9 cellular contexts compared by ENCODE assay signal in genomic region chr5:149381986-149382338, GRCh38. TPM values are rescaled to one million over a fixed set of nuclear protein-coding genes. Genes with fewer than 3 reads are reported as not detected.
A peak's percentile ranks its signal among the peaks of the same experiment; 100 is the strongest.
DNase-seq lines count a peak whose midpoint lies in the region; ATAC-seq, FAIRE-seq and TF ChIP-seq lines count a peak whose summit lies in the region.
"Had no signal": no experiment of that assay in that cellular context is flagged by ENCODE, and none has a peak within 500 bp of the region (broad histone marks: within the 10 kb centered on the region; RNA-seq: fewer than 3 reads in every experiment).

No MANE protein-coding gene starts in this region.

- H3K4me3 ChIP-seq in SK-N-SH (ENCODE audit: low read depth in 2 of 2, low read length in 1 of 2) (no peak overlapping the region; a peak in 1 of 4 replicates), trophoblast cell (ENCODE audit: low read depth, low read length) (no peak overlapping the region), upper lobe of left lung (no peak overlapping the region)

- H2AFZ ChIP-seq in SK-N-SH (ENCODE audit: low read depth): peak overlapping the region; percentile 58; the same call in 1 of the 2 replicates
- peak overlapping the region; percentile 65 for H2AFZ ChIP-seq in trophoblast cell (ENCODE audit: insufficient read depth, low read length, poor library complexity)

- ATAC-seq in Right ventricle myocardium inferior: peak; percentile 77
- ATAC-seq in upper lobe of left lung (ENCODE audit: low FRiP score in 2 of 2): peak; percentile 83 to 90

- no peak overlapping the region for H3K4me3 Mint-ChIP-seq in activated naive CD4-positive, alpha-beta T cell treated with anti-CD3 and anti-CD28 coated beads, Interleukin-2, amount 10 ng/mL, durations not matched to agents 7 days and 5 days
- H3K4me3 Mint-ChIP-seq: IgD-negative memory B cell had no signal

- H3K9me2 ChIP-seq in SK-N-SH: no peaks in the 10 kb centered on the region

- peak; percentile 94 for TF ChIP-seq RAD21 in SK-N-SH (IDR thresholded peaks at IDR 0.05; ENCODE audit: low read length)

- no peak overlapping the region for H3K27ac Mint-ChIP-seq in activated naive CD4-positive, alpha-beta T cell treated with anti-CD3 and anti-CD28 coated beads, Interleukin-2, amount 10 ng/mL, durations not matched to agents 7 days and 5 days

- H3K27ac ChIP-seq in SK-N-SH (ENCODE audit: low read depth in 2 of 2, low read length in 1 of 2) (peak overlapping the region in 1 of 2 experiments; percentile 73; a peak in 1 of 4 replicates), trophoblast cell (ENCODE audit: low read depth, low read length) (no peak overlapping the region), upper lobe of left lung (peak overlapping the region in 3 of 4 donors; percentile 21 to 74 (median 58))

- no peak overlapping the region for H2AK5ac ChIP-seq in trophoblast cell (ENCODE audit: low read length)

- no peak overlapping the region for H3K14ac ChIP-seq in trophoblast cell (ENCODE audit: low read length)

- H3K23ac ChIP-seq in trophoblast cell (ENCODE audit: low read length): no peak overlapping the region

- H4K12ac ChIP-seq in trophoblast cell (ENCODE audit: low read depth, low read length): no peak overlapping the region

- H2BK120ac ChIP-seq in trophoblast cell (ENCODE audit: insufficient read depth, low read length, poor library complexity): no peak overlapping the region

- peak; percentile 76 for FAIRE-seq in HTR-8/SVneo (lab: Jason Lieb, UNC)

- peak overlapping the region; percentile 89 for H2BK12ac ChIP-seq in trophoblast cell (ENCODE audit: low read length)

- H3F3A ChIP-seq in SK-N-SH (replicated peaks; ENCODE audit: insufficient read depth): no peaks in the 10 kb centered on the region

- CTCF ChIA-PET in SK-N-SH (lab: Yijun Ruan, JAX): interaction anchor here (0.6 to 41.4 kb wide), 25 partner anchors 8 to 200 kb away, joined by 3 to 1751 read pairs (median 5); partner anchors contain the start of genes ARHGEF37 and PCYOX1L
- CTCF ChIA-PET in activated naive CD4-positive, alpha-beta T cell treated with anti-CD3 and anti-CD28 coated beads, Interleukin-2, amount 10 ng/mL, durations not matched to agents 7 days and 5 days (lab: Charles Lee): interaction anchor here (0.6 to 8.4 kb wide), 21 partner anchors 9 to 236 kb away, joined by 3 to 95 read pairs (median 3); no protein-coding TSS in a partner anchor

- H3K9me3 Mint-ChIP-seq in activated naive CD4-positive, alpha-beta T cell treated with anti-CD3 and anti-CD28 coated beads, Interleukin-2, amount 10 ng/mL, durations not matched to agents 7 days and 5 days: no peaks in the 10 kb centered on the region
- H3K9me3 Mint-ChIP-seq: IgD-negative memory B cell had no signal

- H3K27me3 ChIP-seq in SK-N-SH (ENCODE audit: insufficient read depth) (no peaks in the 10 kb centered on the region), trophoblast cell (ENCODE audit: insufficient read depth, low read length) (no peaks in the 10 kb centered on the region), upper lobe of left lung (no peaks in the 10 kb centered on the region)

- no peak overlapping the region for H3K9ac ChIP-seq in SK-N-SH
- no peak overlapping the region for H3K9ac ChIP-seq in trophoblast cell (ENCODE audit: low read length)

- peaks cover 11% of the 10 kb centered on the region for H3K27me3 Mint-ChIP-seq in activated naive CD4-positive, alpha-beta T cell treated with anti-CD3 and anti-CD28 coated beads, Interleukin-2, amount 10 ng/mL, durations not matched to agents 7 days and 5 days

- WGBS in SK-N-SH (ENCODE audit: low lambda C conversion rate): 62% methylated on average over 11 of the region's 16 CpGs
- WGBS in trophoblast cell (ENCODE audit: extremely low coverage, insufficient coverage, insufficient read length): no CpG with 5 or more reads among the region's 16 CpGs
- WGBS in upper lobe of left lung, 2 donors: 42 to 52% methylated on average over 11 to 12 of the region's 16 CpGs

- H3K4me2 ChIP-seq in SK-N-SH (no peak overlapping the region), trophoblast cell (ENCODE audit: low read length) (no peak overlapping the region)

- no peaks in the 10 kb centered on the region for H3K79me2 ChIP-seq in SK-N-SH (ENCODE audit: insufficient read depth)
- no peaks in the 10 kb centered on the region for H3K79me2 ChIP-seq in trophoblast cell (ENCODE audit: control insufficient read depth, insufficient read depth, low read length, poor library complexity)

- peak overlapping the region; percentile 46 for H4K91ac ChIP-seq in trophoblast cell (ENCODE audit: low read depth, low read length)

- H2BK5ac ChIP-seq in trophoblast cell (ENCODE audit: low read depth, low read length, poor library complexity): no peak overlapping the region

- TF ChIP-seq EP300 in SK-N-SH (IDR thresholded peaks at IDR 0.05; ENCODE audit: borderline replicate concordance in 1 of 2, low read depth in 1 of 2, low read length in 1 of 2) (no peak), upper lobe of left lung (IDR thresholded peaks at IDR 0.05) (no peak)

- peak; percentile 66 for DNase-seq in CD1c-positive myeloid dendritic cell (ENCODE audit: extremely low spot score)
- DNase-seq in GM19240 (ENCODE audit: insufficient read length, low spot score): peak; percentile 86
- DNase-seq in HTR-8/SVneo (ENCODE audit: insufficient read length, low spot score): peak; percentile 81
- DNase-seq in SK-N-SH: peak; percentile 93
- peak; percentile 83 for DNase-seq in activated naive CD4-positive, alpha-beta T cell treated with anti-CD3 and anti-CD28 coated beads, Interleukin-2, amount 10 ng/mL, durations not matched to agents 7 days and 5 days
- DNase-seq in Right ventricle myocardium inferior (ENCODE audit: missing footprints): peak; percentile 90
- peak; percentile 75 to 89 for DNase-seq in trophoblast cell
- DNase-seq in upper lobe of left lung: peak; percentile 74 to 85

- no peak overlapping the region for H3K4ac ChIP-seq in trophoblast cell (ENCODE audit: low read depth, low read length)

- TF ChIP-seq CTCF in SK-N-SH (IDR thresholded peaks at IDR 0.05): peak; percentile 91
- TF ChIP-seq CTCF in upper lobe of left lung (IDR thresholded peaks at IDR 0.05): peak; percentile 87 to 93 (median 92)

- peak overlapping the region; percentile 34 for H3K18ac ChIP-seq in trophoblast cell (ENCODE audit: low read length)

- no peaks in the 10 kb centered on the region for H3K4me1 Mint-ChIP-seq in activated naive CD4-positive, alpha-beta T cell treated with anti-CD3 and anti-CD28 coated beads, Interleukin-2, amount 10 ng/mL, durations not matched to agents 7 days and 5 days

- H4K20me1 ChIP-seq in SK-N-SH (ENCODE audit: insufficient read depth): no peaks in the 10 kb centered on the region

- H3K9me3 ChIP-seq in SK-N-SH (no peaks in the 10 kb centered on the region), trophoblast cell (ENCODE audit: insufficient read depth, low read depth, low read length) (peaks cover 3% of the 10 kb centered on the region), upper lobe of left lung (no peaks in the 10 kb centered on the region)

- intact Hi-C loops in Right ventricle myocardium inferior (cut with DNase I): loop anchor here (1.0 to 2.0 kb wide), 3 partner anchors 41 to 183 kb away; no protein-coding TSS in a partner anchor

- POLR2A ChIA-PET in SK-N-SH (lab: Yijun Ruan, JAX): interaction anchor here (1.3 to 4.3 kb wide), 5 partner anchors 10 to 51 kb away, joined by 3 to 40 read pairs (median 5); no protein-coding TSS in a partner anchor

- peaks cover 18% of the 10 kb centered on the region for H3K79me1 ChIP-seq in trophoblast cell (ENCODE audit: low read length)

- H3K4me1 ChIP-seq in SK-N-SH (ENCODE audit: control insufficient read depth in 1 of 2, insufficient read depth in 2 of 2, low read depth in 1 of 2, low read length in 1 of 2): peaks cover 0 to 48% of the 10 kb centered on the region in 2 experiments; a peak in 1 of 4 replicates
- peaks cover 27 to 28% of the 10 kb centered on the region in 2 experiments for H3K4me1 ChIP-seq in trophoblast cell (ENCODE audit: control insufficient read depth in 1 of 2, insufficient read depth in 2 of 2, low read length in 2 of 2)
- peaks cover 19 to 42% (median 30%) of the 10 kb centered on the region in 4 donors for H3K4me1 ChIP-seq in upper lobe of left lung

- H4K8ac ChIP-seq in trophoblast cell (ENCODE audit: low read depth, low read length): no peak overlapping the region

- H3K36me3 ChIP-seq in SK-N-SH (replicated peaks in 1 of 2; ENCODE audit: control insufficient read depth in 1 of 2, insufficient read depth in 2 of 2, low read length in 1 of 2) (no peaks in the 10 kb centered on the region), trophoblast cell (ENCODE audit: control insufficient read depth in 1 of 2, insufficient read depth in 2 of 2, low read length in 2 of 2) (no peaks in the 10 kb centered on the region), upper lobe of left lung (no peaks in the 10 kb centered on the region)

- TF ChIP-seq POLR2A in upper lobe of left lung (IDR thresholded peaks at IDR 0.05): no peak

- H3K36me3 Mint-ChIP-seq in activated naive CD4-positive, alpha-beta T cell treated with anti-CD3 and anti-CD28 coated beads, Interleukin-2, amount 10 ng/mL, durations not matched to agents 7 days and 5 days: no peaks in the 10 kb centered on the region
- H3K36me3 Mint-ChIP-seq: IgD-negative memory B cell had no signal

TF ChIP-seq in SK-N-SH, 30 proteins besides CTCF, POLR2A, EP300 and RAD21 (continues in another document):
- TF ChIP-seq SMC3 (IDR thresholded peaks at IDR 0.05; ENCODE audit: low read depth, low read length): peak; percentile 98
- TF ChIP-seq RCOR1 (IDR thresholded peaks at IDR 0.05; ENCODE audit: low read length): peak; percentile 30; the same call in 1 of the 2 replicates
- TF ChIP-seq CHD2 (IDR thresholded peaks at IDR 0.05; ENCODE audit: low read length, partially characterized antibody): peak; percentile 61
- no peak for TF ChIP-seq FOXJ3 (CRISPR knock-in tag; IDR thresholded peaks at IDR 0.05)

RNA-seq across cellular contexts. Expression of gene IL17B, which starts 2.9 kb away (rescaled TPM):
- polyA plus RNA-seq in SK-N-SH (2012; rRNA removed): 0.16 TPM in 1 of 2 replicates, not detected in the other
- polyA plus RNA-seq in SK-N-SH (2012; cell fraction: cytosol; rRNA removed): 0.09 TPM in 1 of 2 replicates, not detected in the other
- polyA plus RNA-seq in SK-N-SH (2012; cell fraction: nucleus; rRNA removed): 0.29 TPM in 1 of 2 replicates, not detected in the other
- total RNA-seq in Right ventricle myocardium inferior (not detected), upper lobe of left lung (1 to 10 TPM in 1 of 6 donors, not detected in 5; 2.4 TPM)
- 0.25 and 0.26 TPM in 2 replicates for polyA plus RNA-seq in trophoblast cell (2013)
- polyA plus RNA-seq: IgD-negative memory B cell had no signal

RNA-seq across cellular contexts. Expression of gene PCYOX1L, which starts 24.1 kb away (rescaled TPM):
- polyA plus RNA-seq in SK-N-SH (2012; rRNA removed): 17.4 and 17.5 TPM in 2 replicates
- polyA plus RNA-seq in SK-N-SH (2012; cell fraction: cytosol; rRNA removed): 11.3 and 13.9 TPM in 2 replicates
- 22.3 and 27.6 TPM in 2 replicates for polyA plus RNA-seq in SK-N-SH (2012; cell fraction: nucleus; rRNA removed)
- total RNA-seq in Right ventricle myocardium inferior (2.7 TPM), upper lobe of left lung (10 to 100 TPM in 1 of 6 donors, 1 to 10 TPM in 5; 3.2 to 10.1 (median 5.0) TPM)
- polyA plus RNA-seq in trophoblast cell (2013): 2.2 and 2.4 TPM in 2 replicates

RNA-seq across cellular contexts. Expression of gene GRPEL2, which starts 36.7 kb away (rescaled TPM):
- polyA plus RNA-seq in SK-N-SH (2012; rRNA removed): 4.6 and 6.0 TPM in 2 replicates
- polyA plus RNA-seq in SK-N-SH (2012; cell fraction: cytosol; rRNA removed): 7.0 and 7.4 TPM in 2 replicates
- polyA plus RNA-seq in SK-N-SH (2012; cell fraction: nucleus; rRNA removed): 7.0 and 8.1 TPM in 2 replicates
- total RNA-seq in Right ventricle myocardium inferior (11.6 TPM), upper lobe of left lung (10 to 100 TPM in 4 of 6 donors, 1 to 10 TPM in 2; 7.3 to 22.1 (median 12.9) TPM)
- 10.1 and 11.1 TPM in 2 replicates for polyA plus RNA-seq in trophoblast cell (2013)
